ENCODE assay signal across 19 cellular contexts in genomic region chr1:64750092-64750491, GRCh38. TPM values are rescaled to one million over a fixed set of nuclear protein-coding genes. Genes with fewer than 3 reads are reported as not detected.
A peak's percentile ranks its signal among the peaks of the same experiment; 100 is the strongest.
DNase-seq lines count a peak whose midpoint lies in the region; ATAC-seq, FAIRE-seq and TF ChIP-seq lines count a peak whose summit lies in the region.
"Had no signal": no experiment of that assay in that cellular context is flagged by ENCODE, and none has a peak within 500 bp of the region (broad histone marks: within the 10 kb centered on the region; RNA-seq: fewer than 3 reads in every experiment).

No MANE protein-coding gene starts in this region.

- no peaks in the 10 kb centered on the region; a peak in 1 of 4 replicates for H3K79me1 ChIP-seq in IMR-90 (ENCODE audit: low read depth in 1 of 2, low read length in 2 of 2)

- H3K4me1 Mint-ChIP-seq in chondrocyte (ENCODE audit: low read depth) = peaks cover 35% of the 10 kb centered on the region

- no peaks in the 10 kb centered on the region for H3K36me3 ChIP-seq in IMR-90 (ENCODE audit: control insufficient read depth, insufficient read depth, low read length)
- H3K36me3 ChIP-seq: HAP-1 had no signal

- intact Hi-C loops in IMR-90 (cut with micrococcal nuclease) = no loop called here

- no peak overlapping the region for H3K56ac ChIP-seq in IMR-90 (ENCODE audit: extremely low read depth, insufficient read depth, low read length)

- no peak overlapping the region for H3K4me2 ChIP-seq in IMR-90 (ENCODE audit: low read depth, low read length)
- H3K4me2 ChIP-seq: BLaER1 had no signal

- no peaks in the 10 kb centered on the region for H3K4me1 ChIP-seq in IMR-90 (ENCODE audit: control insufficient read depth, insufficient read depth, low read length)

- no CpG with 5 or more reads among the region's 1 CpG for WGBS in IMR-90 (ENCODE audit: extremely low coverage in 2 of 2, insufficient read length in 1 of 2), 2 experiments

- H3K27ac Mint-ChIP-seq in chondrocyte (ENCODE audit: unreplicated experiment) = no peak overlapping the region
- H3K27ac Mint-ChIP-seq: CD14-positive monocyte; CD4-positive, alpha-beta memory T cell; HFFc6 had no signal

- no peaks in the 10 kb centered on the region for H3K36me3 Mint-ChIP-seq in chondrocyte (ENCODE audit: low read depth)
- H3K36me3 Mint-ChIP-seq: CD14-positive monocyte had no signal

- H4K8ac ChIP-seq in IMR-90 (ENCODE audit: low read depth in 2 of 2, low read length in 2 of 2) = no peak overlapping the region

- no peak overlapping the region for H2BK5ac ChIP-seq in IMR-90 (ENCODE audit: low read depth, low read length, poor library complexity, severe bottlenecking)

- H3K23ac ChIP-seq in IMR-90 (ENCODE audit: low read depth, low read length) = no peak overlapping the region

- FAIRE-seq in G401.6 (lab: Jason Lieb, UNC) (peak; percentile 82), TTC549 (lab: Jason Lieb, UNC) (peak; percentile 11), colon (lab: Jason Lieb, UNC) (peak; percentile 33)
- FAIRE-seq: GM12878, HTR-8/SVneo had no signal

- in situ Hi-C loops in IMR-90 (cut with MboI; ENCODE audit: low sequenced_read_pairs) = no loop called here

- H4K5ac ChIP-seq in IMR-90 (ENCODE audit: low read depth, low read length) = no peak overlapping the region

- no peak overlapping the region for H3K14ac ChIP-seq in IMR-90 (replicated peaks; ENCODE audit: low read depth, low read length)

- H3K18ac ChIP-seq in IMR-90 (ENCODE audit: low read depth, low read length) = no peak overlapping the region

- no peak overlapping the region for H3K9ac ChIP-seq in IMR-90 (ENCODE audit: low read depth, low read length)
- H3K9ac ChIP-seq: BLaER1, GM23248 had no signal

- dilution Hi-C loops in IMR-90 (cut with HindIII; ENCODE audit: low sequenced_read_pairs, unreplicated experiment) = no loop called here

- H2BK20ac ChIP-seq in IMR-90 (ENCODE audit: low read depth, low read length) = no peak overlapping the region

- no peaks in the 10 kb centered on the region; the same call in 1 of the 2 replicates for H3K9me1 ChIP-seq in IMR-90 (ENCODE audit: insufficient read depth, low read length)

- no peak overlapping the region for H2AFZ ChIP-seq in IMR-90 (replicated peaks; ENCODE audit: low read length, poor library complexity)
- H2AFZ ChIP-seq: GM23248 had no signal

- H3K27ac ChIP-seq in IMR-90 (ENCODE audit: insufficient read depth, low read length) = no peak overlapping the region
- H3K27ac ChIP-seq: BLaER1, GM23248 had no signal

- H2BK15ac ChIP-seq in IMR-90 (ENCODE audit: low read depth, low read length) = no peak overlapping the region

- H4K20me1 ChIP-seq in IMR-90 (ENCODE audit: insufficient read depth, low read length) = no peaks in the 10 kb centered on the region

- ATAC-seq in IMR-90 (ENCODE audit: low read depth) (no peak), GM21529 (IDR thresholded peaks at IDR 0.05; ENCODE audit: unreplicated experiment) (no peak)
- ATAC-seq: GM12878 had no signal

- no peaks in the 10 kb centered on the region for H3K27me3 ChIP-seq in IMR-90 (ENCODE audit: control insufficient read depth, insufficient read depth, low read length)
- H3K27me3 ChIP-seq: BLaER1 had no signal

- H3K27me3 Mint-ChIP-seq in chondrocyte (ENCODE audit: low read depth) = no peaks in the 10 kb centered on the region
- H3K27me3 Mint-ChIP-seq: CD4-positive, alpha-beta memory T cell had no signal

- no peak overlapping the region for H2AK9ac ChIP-seq in IMR-90 (replicated peaks; ENCODE audit: low read depth, low read length, poor library complexity)

- POLR2A ChIA-PET in IMR-90 (lab: Charles Lee; ENCODE audit: unreplicated experiment) = interaction anchor here (0.6 kb wide), 1 partner anchor 10 kb away, joined by 3 read pairs; no protein-coding TSS in a partner anchor

- H3K9me3 ChIP-seq in IMR-90 (ENCODE audit: control insufficient read depth, insufficient read depth, low read length) = no peaks in the 10 kb centered on the region
- H3K9me3 ChIP-seq: BLaER1, HAP-1 had no signal

- no peak overlapping the region for H4K91ac ChIP-seq in IMR-90 (ENCODE audit: insufficient read depth, low read depth, low read length)

- no peak overlapping the region for H3K4me3 ChIP-seq in IMR-90 (ENCODE audit: insufficient read depth, low read depth, low read length)
- H3K4me3 ChIP-seq: BLaER1, GM12878, GM23248, HAP-1 had no signal

- no peak overlapping the region for H3K4ac ChIP-seq in IMR-90 (ENCODE audit: low read depth, low read length)

- TF ChIP-seq RAD21 in IMR-90 (IDR thresholded peaks at IDR 0.05; ENCODE audit: low read length) = no peak

- TF ChIP-seq CTCF in IMR-90 (conservative IDR thresholded peaks at IDR 0.05; ENCODE audit: low read depth, low read length) (no peak), chondrocyte (IDR thresholded peaks at IDR 0.05) (no peak)

- DNase-seq in IMR-90 (no peak), NCI-H524 treated with DMSO at 0.1 percent for 48 hours (lab: John Stamatoyannopoulos, UW) (no peak), chondrocyte (ENCODE audit: low spot score) (no peak), GM19240 (ENCODE audit: insufficient read length, low spot score) (no peak)
- DNase-seq: 8988T; CD4-positive, alpha-beta memory T cell; DMS153; DMS79 treated with DMSO at 0.1 percent for 48 hours; GM23248; HFFc6 had no signal

- no peak for TF ChIP-seq POLR2A in IMR-90 (IDR thresholded peaks at IDR 0.05; ENCODE audit: low read depth, low read length)

- BruUV-seq in IMR-90 (replicated peaks; lab: Mats Ljungman, UMichigan) = no TSS peak

- H3K9me3 Mint-ChIP-seq in chondrocyte (ENCODE audit: low read depth) = no peaks in the 10 kb centered on the region
- H3K9me3 Mint-ChIP-seq: CD4-positive, alpha-beta memory T cell; HFFc6 had no signal

- H2AK5ac ChIP-seq in IMR-90 (ENCODE audit: low read depth, low read length) = no peak overlapping the region

- CTCF ChIA-PET in IMR-90 (lab: Yijun Ruan, JAX) = no interaction called here

- H3K4me3 Mint-ChIP-seq in chondrocyte (ENCODE audit: unreplicated experiment) = no peak overlapping the region
- H3K4me3 Mint-ChIP-seq: CD14-positive monocyte; CD4-positive, alpha-beta memory T cell; HFFc6 had no signal

- H2BK120ac ChIP-seq in IMR-90 (ENCODE audit: low read depth, low read length) = no peak overlapping the region

TF ChIP-seq in IMR-90, 13 proteins besides CTCF, POLR2A, EP300 and RAD21:
- TF ChIP-seq CEBPB (IDR thresholded peaks at IDR 0.05; ENCODE audit: low read depth, low read length) (no peak), USF2 (IDR thresholded peaks at IDR 0.05; ENCODE audit: low read depth, low read length) (no peak), SMC3 (IDR thresholded peaks at IDR 0.05; ENCODE audit: low read depth, low read length) (no peak), MAFK (IDR thresholded peaks at IDR 0.05; ENCODE audit: low read depth, low read length) (peak; percentile 26; the same call in 1 of the 2 replicates), CHD1 (IDR thresholded peaks at IDR 0.05; ENCODE audit: low read depth, low read length) (no peak), RCOR1 (IDR thresholded peaks at IDR 0.05; ENCODE audit: insufficient replicate concordance, low read length) (no peak), RFX5 (IDR thresholded peaks at IDR 0.05; ENCODE audit: low read depth, low read length) (no peak)

RNA-seq across cellular contexts. Expression of gene RAVER2, which starts 5.2 kb away (rescaled TPM):
- total RNA-seq in IMR-90 (2012; rRNA removed) (6.1 and 6.7 TPM in 2 replicates), chondrocyte (15.5 to 16.4 TPM (median 16.0 TPM) in 3 replicates)
- 3.4 and 3.7 TPM in 2 replicates for polyA plus RNA-seq in IMR-90 (2012; rRNA removed)
- polyA plus RNA-seq in IMR-90 (2012; cell fraction: cytosol; rRNA removed) = 0.91 and 1.2 TPM in 2 replicates
- 0.79 and 8.1 TPM in 2 replicates for polyA plus RNA-seq in IMR-90 (2012; cell fraction: nucleus; rRNA removed; ENCODE audit: low replicate concordance)
